ENCODE assay signal across 16 cellular contexts in genomic region chr1:230220907-230221306, GRCh38.
DNase-seq lines count a peak whose midpoint lies in the region; ATAC-seq and TF ChIP-seq lines count a peak whose summit lies in the region.
"Had no signal": no experiment of that assay in that cellular context is flagged by ENCODE, and none has a peak within 500 bp of the region (broad histone marks: within the 10 kb centered on the region; RNA-seq: fewer than 3 reads in every experiment).

No MANE protein-coding gene starts in this region.

- DNase-seq in right atrium auricular region (ENCODE audit: low spot score) (no peak), Right ventricle myocardium superior (no peak), esophagus muscularis mucosa (ENCODE audit: extremely low spot score) (no peak), COR-L47 (lab: John Stamatoyannopoulos, UW) (no peak), H7 (no peak)
- DNase-seq: CD4-positive, alpha-beta memory T cell; DMS153; DMS79 treated with DMSO at 0.1 percent for 48 hours; EL; GOT3 had no signal

- intact Hi-C loops in Right ventricle myocardium superior (cut with DNase I) (no loop called here), esophagus muscularis mucosa (cut with DNase I) (no loop called here)

- H3K9me3 ChIP-seq in right atrium auricular region (no peaks in the 10 kb centered on the region), esophagus muscularis mucosa (no peaks in the 10 kb centered on the region), skeletal muscle tissue (ENCODE audit: control insufficient read depth in 3 of 3, low read length in 3 of 3) (no peaks in the 10 kb centered on the region)
- H3K9me3 ChIP-seq: HAP-1 had no signal

- H3K27ac ChIP-seq in right atrium auricular region, result peak overlapping the region; percentile 33 to 44
- H3K27ac ChIP-seq in esophagus muscularis mucosa (replicated peaks in 1 of 4), result peak overlapping the region in 3 of 4 donors; percentile 4 to 56 (median 39)
- peak overlapping the region; percentile 85 for H3K27ac ChIP-seq in skeletal muscle tissue (ENCODE audit: low read depth, low read length)
- H3K27ac ChIP-seq: 22Rv1, C4-2B had no signal

- H3K4me3 ChIP-seq in right atrium auricular region, result no peak overlapping the region
- no peak overlapping the region for H3K4me3 ChIP-seq in esophagus muscularis mucosa
- H3K4me3 ChIP-seq in skeletal muscle tissue (ENCODE audit: low read length in 3 of 3), result no peak overlapping the region
- H3K4me3 ChIP-seq in H7 (ENCODE audit: insufficient read depth, low read depth, low read length), result no peak overlapping the region
- H3K4me3 ChIP-seq: HAP-1 had no signal

- no peak for TF ChIP-seq POLR2A in esophagus muscularis mucosa (IDR thresholded peaks at IDR 0.05; ENCODE audit: low read depth)

- no peaks in the 10 kb centered on the region for H3K27me3 ChIP-seq in right atrium auricular region
- H3K27me3 ChIP-seq in esophagus muscularis mucosa, result no peaks in the 10 kb centered on the region
- H3K27me3 ChIP-seq in skeletal muscle tissue (ENCODE audit: control insufficient read depth in 3 of 3, insufficient read depth in 3 of 3, low read length in 3 of 3), result no peaks in the 10 kb centered on the region
- H3K27me3 ChIP-seq in H7 (ENCODE audit: control insufficient read depth, insufficient read depth, low read length), result no peaks in the 10 kb centered on the region

- 77% methylated on average over 3 of the region's 3 CpGs for WGBS in esophagus muscularis mucosa

- H3K36me3 ChIP-seq in right atrium auricular region, result no peaks in the 10 kb centered on the region
- H3K36me3 ChIP-seq in esophagus muscularis mucosa, result no peaks in the 10 kb centered on the region
- no peaks in the 10 kb centered on the region for H3K36me3 ChIP-seq in skeletal muscle tissue (ENCODE audit: control insufficient read depth in 3 of 3, insufficient read depth in 3 of 3, low read length in 3 of 3)
- no peaks in the 10 kb centered on the region for H3K36me3 ChIP-seq in H7 (replicated peaks; ENCODE audit: control insufficient read depth, insufficient read depth, low read length)
- H3K36me3 ChIP-seq: HAP-1 had no signal

- no peak for TF ChIP-seq EP300 in esophagus muscularis mucosa (IDR thresholded peaks at IDR 0.05)

- H3K4me1 ChIP-seq in right atrium auricular region (peaks cover 0 to 21% of the 10 kb centered on the region in 2 donors), esophagus muscularis mucosa (peaks cover 14 to 81% (median 63%) of the 10 kb centered on the region in 4 donors), skeletal muscle tissue (ENCODE audit: control insufficient read depth in 3 of 3, insufficient read depth in 3 of 3, low read length in 3 of 3) (peaks cover 24 to 61% (median 29%) of the 10 kb centered on the region in 3 donors)
- H3K4me1 ChIP-seq: HAP-1 had no signal

- peak overlapping the region in 2 of 3 donors; percentile 51 to 76 for H3K9ac ChIP-seq in skeletal muscle tissue (ENCODE audit: low read depth in 1 of 3, low read length in 3 of 3)

- TF ChIP-seq CTCF in right atrium auricular region (IDR thresholded peaks at IDR 0.05) (no peak), esophagus muscularis mucosa (IDR thresholded peaks at IDR 0.05) (no peak)

- no peak for ATAC-seq in Right ventricle myocardium superior (ENCODE audit: poor library complexity)
- ATAC-seq in HG02571 (IDR thresholded peaks at IDR 0.05; ENCODE audit: unreplicated experiment), result no peak
- no peak for ATAC-seq in activated CD4-positive, CD25-positive, alpha-beta regulatory T cell treated with anti-CD3 and anti-CD28 coated beads, Interleukin-2, amount 50 U/mL, for 24 hours
